In the genomic region with DNA sequence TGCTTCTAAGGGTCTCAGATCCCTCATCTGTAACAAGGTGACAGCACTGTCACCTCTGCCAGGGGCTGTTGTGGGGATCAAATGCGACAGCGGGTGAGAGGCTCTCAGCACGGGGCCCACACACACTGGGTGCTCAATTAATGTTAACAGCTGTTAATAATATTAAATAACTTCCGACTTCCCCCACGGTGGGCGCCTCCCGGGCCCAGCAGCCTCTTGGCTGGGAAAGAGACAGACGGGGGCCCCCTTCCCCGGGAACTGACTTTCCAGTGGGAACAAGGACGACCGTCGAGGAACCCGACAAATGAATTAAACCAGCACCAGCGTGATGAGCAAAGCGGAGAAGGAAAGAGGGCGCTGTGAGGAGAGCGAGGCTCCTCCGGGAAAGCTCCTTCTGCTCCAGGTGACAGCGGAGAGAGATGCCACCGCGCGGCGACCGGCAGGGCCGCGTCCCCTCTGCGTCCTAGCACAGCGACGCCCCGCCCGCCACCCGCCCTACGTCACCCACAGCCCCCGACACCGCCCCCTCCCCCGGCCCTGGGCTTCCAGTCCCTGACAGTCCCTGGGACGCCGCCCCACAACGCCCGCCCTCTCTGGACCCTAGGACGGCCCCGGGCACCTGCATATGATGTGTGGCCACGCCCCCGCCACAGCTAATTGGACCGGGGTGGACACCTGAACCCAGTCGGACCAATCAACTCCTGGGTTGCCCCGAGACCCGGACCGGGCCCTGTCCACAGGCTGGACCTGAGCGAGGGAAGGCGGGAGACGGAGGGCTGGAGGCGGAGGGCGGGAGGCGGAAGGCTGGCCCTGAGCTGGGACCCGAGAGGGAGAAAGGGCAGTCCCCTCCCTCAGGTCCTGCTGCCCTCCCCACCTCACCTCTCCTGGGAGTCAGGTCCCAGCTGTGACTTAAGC, we compare ENCODE assay signal across 9 cellular contexts. TPM values are rescaled to one million over a fixed set of nuclear protein-coding genes. Genes with fewer than 3 reads are reported as not detected.
DNase-seq lines count a peak whose midpoint lies in the region; ATAC-seq and TF ChIP-seq lines count a peak whose summit lies in the region.
"Had no signal": no experiment of that assay in that cellular context is flagged by ENCODE, and none has a peak within 500 bp of the region (broad histone marks: within the 10 kb centered on the region; RNA-seq: fewer than 3 reads in every experiment).

No MANE protein-coding gene starts in this region.

- DNase-seq in NCI-H1105 (lab: John Stamatoyannopoulos, UW) (peak; percentile 8), T-helper 1 cell (peak in 4 of 5 donors; percentile 14 to 46 (median 28)), heart left ventricle (peak in 4 of 5 donors; percentile 32 to 64 (median 60)), retinal pigment epithelial cell (ENCODE audit: low read depth) (peak; percentile 3), HUDEP-2 (lab: John Stamatoyannopoulos, UW; ENCODE audit: unreplicated experiment in 76 of 76) (no peak)

- peak overlapping the region in 1 of 12 donors; percentile 17 for H3K27ac ChIP-seq in heart left ventricle
- H3K27ac ChIP-seq: ovary had no signal

- H3K36me3 ChIP-seq in heart left ventricle: no peaks in the 10 kb centered on the region
- H3K36me3 ChIP-seq: ovary had no signal

- ATAC-seq in heart left ventricle (peak in 3 of 4 donors; percentile 58 to 87 (median 68)), HG02852 (IDR thresholded peaks at IDR 0.05; ENCODE audit: unreplicated experiment) (no peak), GM21526 (IDR thresholded peaks at IDR 0.05; ENCODE audit: low FRiP score, unreplicated experiment) (no peak), GM19023 (IDR thresholded peaks at IDR 0.05; ENCODE audit: unreplicated experiment) (no peak)

- H3K27me3 ChIP-seq in heart left ventricle: peaks cover 10 to 62% (median 19%) of the 10 kb centered on the region in 9 donors
- H3K27me3 ChIP-seq: ovary had no signal

- intact Hi-C loops in heart left ventricle (cut with DNase I): loop anchor here in 1 of 10 donors (5.0 kb wide), 1 partner anchor 163 kb away; no protein-coding TSS in a partner anchor

- no peak for TF ChIP-seq POLR2A in heart left ventricle (IDR thresholded peaks at IDR 0.05)

- peaks cover 0 to 15% (median 0%) of the 10 kb centered on the region in 12 donors for H3K4me1 ChIP-seq in heart left ventricle

- WGBS in heart left ventricle, 4 donors: 4 to 11% (median 5%) methylated on average over 21 to 56 of the region's 56 CpGs

- H3K4me3 ChIP-seq in heart left ventricle (peak overlapping the region in 3 of 12 donors; percentile 20 to 23 (median 22)), retinal pigment epithelial cell (ENCODE audit: low read length) (no peak overlapping the region)
- H3K4me3 ChIP-seq: ovary had no signal

- peak in 3 of 12 donors; percentile 9 to 21 (median 13) for TF ChIP-seq CTCF in heart left ventricle (IDR thresholded peaks at IDR 0.05)
- no peak for TF ChIP-seq CTCF in retinal pigment epithelial cell (conservative IDR thresholded peaks at IDR 0.05; ENCODE audit: low read depth, low read length)

- no peaks in the 10 kb centered on the region for H3K9me3 ChIP-seq in heart left ventricle

RNA-seq across cellular contexts. Expression of a gene that starts 38.2 kb away (rescaled TPM):
- under 1 TPM in 1 of 9 donors, not detected in 8; 0.67 TPM for total RNA-seq in heart left ventricle
- not detected for polyA plus RNA-seq in heart left ventricle

Comparison
In these comparisons a context has a peak if more than half of its experiments do, and no peak if none do; other contexts are left out.
1. DNase-seq: peak in NCI-H1105 (single experiment), T-helper 1 cell (4 of 5), heart left ventricle (4 of 5) and retinal pigment epithelial cell (single experiment); none in HUDEP-2 (0 of 76).
2. ATAC-seq: peak in heart left ventricle (3 of 4); none in HG02852 (single experiment), GM21526 (single experiment) and GM19023 (single experiment).